8 cellular contexts compared by ENCODE assay signal in genomic region chr17:9924735-9925191, GRCh38. TPM values are rescaled to one million over a fixed set of nuclear protein-coding genes. Genes with fewer than 3 reads are reported as not detected.
DNase-seq lines count a peak whose midpoint lies in the region; ATAC-seq, FAIRE-seq and TF ChIP-seq lines count a peak whose summit lies in the region.

No MANE protein-coding gene starts in this region.

- ATAC-seq in PC-3 (peak; percentile 75), HG03520 (IDR thresholded peaks at IDR 0.05; ENCODE audit: unreplicated experiment) (no peak)

- peak overlapping the region; percentile 69; the same call in 1 of the 2 replicates for H2AFZ ChIP-seq in PC-3 (ENCODE audit: low read length)

- H3K27ac ChIP-seq in PC-3 (ENCODE audit: low read length), result no peak overlapping the region

- intact Hi-C loops in PC-3 (cut with micrococcal nuclease), result loop anchor here (1.0 to 10.0 kb wide), 2 partner anchors 35 to 690 kb away; no protein-coding TSS in a partner anchor

- H3K79me2 ChIP-seq in PC-3 (ENCODE audit: low read length), result no peaks in the 10 kb centered on the region

- H4K20me1 ChIP-seq in PC-3 (ENCODE audit: low read length), result no peaks in the 10 kb centered on the region

- POLR2A ChIA-PET in PC-3 (lab: Charles Lee; ENCODE audit: unreplicated experiment), result no interaction called here

- H3K9ac ChIP-seq in PC-3 (ENCODE audit: low read length), result no peak overlapping the region

- no peaks in the 10 kb centered on the region; the same call in 1 of the 2 replicates for H3K4me1 ChIP-seq in PC-3 (ENCODE audit: insufficient read depth, low read length)

- peak; percentile 75 for DNase-seq in AG20443 (ENCODE audit: low spot score)
- DNase-seq in GM13976 (ENCODE audit: low spot score), result peak; percentile 78
- peak; percentile 50 for DNase-seq in HuH-7 (ENCODE audit: low spot score)
- peak; percentile 83 for DNase-seq in PC-3
- peak; percentile 56 for DNase-seq in bronchial epithelial cell (ENCODE audit: low read depth)
- DNase-seq in islet precursor cell, result peak; percentile 78
- peak; percentile 55 for DNase-seq in stromal cell of bone marrow (ENCODE audit: low read depth)

- no peak for FAIRE-seq in bronchial epithelial cell (lab: Jason Lieb, UNC)

- H3K9me2 ChIP-seq in PC-3 (replicated peaks; ENCODE audit: low read length), result no peaks in the 10 kb centered on the region

- no TSS peak for BruUV-seq in PC-3 (replicated peaks; lab: Mats Ljungman, UMichigan)

- no peaks in the 10 kb centered on the region for H3F3A ChIP-seq in PC-3 (ENCODE audit: low read length, unreplicated experiment)

- in situ Hi-C loops in GM13976 (cut with MboI; ENCODE audit: low sequenced_read_pairs, unreplicated experiment), result no loop called here

- CTCF ChIA-PET in PC-3 (lab: Charles Lee), result interaction anchor here (0.6 kb wide), 1 partner anchor 9 kb away, joined by 3 read pairs; no protein-coding TSS in a partner anchor

- no peaks in the 10 kb centered on the region for H3K9me3 ChIP-seq in PC-3 (ENCODE audit: low read length)

- H3K4me3 ChIP-seq in PC-3 (ENCODE audit: low read length) (no peak overlapping the region), bronchial epithelial cell (ENCODE audit: low read depth, low read length) (no peak overlapping the region)

- H3K36me3 ChIP-seq in PC-3 (ENCODE audit: low read depth, low read length), result no peaks in the 10 kb centered on the region
- H3K36me3 ChIP-seq in bronchial epithelial cell (ENCODE audit: control insufficient read depth, insufficient read depth, low read length), result no peaks in the 10 kb centered on the region

- TF ChIP-seq CTCF in GM13976 (IDR thresholded peaks at IDR 0.05; ENCODE audit: borderline replicate concordance, control extremely low read depth, extremely low read depth, insufficient read depth, missing control alignments) (peak; percentile 63), PC-3 (conservative IDR thresholded peaks at IDR 0.05; ENCODE audit: low read depth, low read length) (peak; percentile 74), bronchial epithelial cell (IDR thresholded peaks at IDR 0.05; ENCODE audit: insufficient read depth, low read length, severe bottlenecking) (peak; percentile 71)

- no peak overlapping the region for H3K4me2 ChIP-seq in PC-3 (ENCODE audit: low read length)

- H3K27me3 ChIP-seq in PC-3 (ENCODE audit: low read length), result peaks cover under 1% of the 10 kb centered on the region; the same call in 1 of the 2 replicates
- H3K27me3 ChIP-seq in bronchial epithelial cell (ENCODE audit: control insufficient read depth, insufficient read depth, low read length), result no peaks in the 10 kb centered on the region

RNA-seq across cellular contexts. Expression of gene RCVRN, which starts 19.7 kb away (rescaled TPM):
- total RNA-seq in PC-3 (2014; rRNA removed) (not detected in 2 replicates), bronchial epithelial cell (not detected in 2 replicates)
